ENCODE assay signal across 8 cellular contexts in the genomic region with DNA sequence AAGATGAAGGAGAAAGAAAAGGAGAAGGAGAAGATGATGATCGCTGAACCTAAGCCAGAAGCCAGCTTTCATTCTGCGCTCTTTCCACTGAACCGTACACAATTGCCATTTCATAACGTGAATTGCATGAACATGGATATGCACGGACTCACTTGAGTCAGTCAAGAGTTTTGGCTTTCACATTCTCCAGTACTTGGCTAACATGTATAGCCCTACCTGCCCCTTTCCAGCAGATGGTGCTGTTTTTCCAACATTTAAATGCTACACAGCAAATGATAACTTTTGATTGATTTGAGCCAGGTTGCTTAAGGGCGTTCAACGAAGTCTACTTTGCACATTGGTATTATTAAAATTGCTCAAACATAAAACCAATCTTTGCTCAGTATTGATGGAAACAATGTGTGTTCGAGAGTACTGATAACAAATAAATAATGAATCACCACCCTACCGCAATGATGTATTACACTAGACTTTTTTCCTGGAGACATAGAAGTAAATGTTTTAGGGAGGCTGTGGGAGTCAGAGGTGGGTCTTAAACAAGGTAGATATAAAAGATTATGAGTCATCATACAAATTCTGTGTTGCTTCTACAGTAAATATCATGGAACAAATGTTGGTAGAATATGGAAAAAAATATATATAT.
A peak's percentile ranks its signal among the peaks of the same experiment; 100 is the strongest.
DNase-seq lines count a peak whose midpoint lies in the region; ATAC-seq, FAIRE-seq and TF ChIP-seq lines count a peak whose summit lies in the region.

No MANE protein-coding gene starts in this region.

- H3K9me3 ChIP-seq in RWPE2 (ENCODE audit: severe bottlenecking) = no peaks in the 10 kb centered on the region
- H3K9me3 ChIP-seq in mucosa of descending colon = no peaks in the 10 kb centered on the region

- TF ChIP-seq CTCF in GM06990 (IDR thresholded peaks at IDR 0.05; ENCODE audit: insufficient read depth, low read length, poor library complexity, severe bottlenecking) (peak; percentile 74), RWPE2 (IDR thresholded peaks at IDR 0.05; ENCODE audit: poor library complexity, severe bottlenecking) (peak; percentile 89), epithelial cell of proximal tubule (conservative IDR thresholded peaks at IDR 0.05; ENCODE audit: low read depth, low read length) (peak; percentile 90), mucosa of descending colon (IDR thresholded peaks at IDR 0.05) (no peak)

- peak overlapping the region; percentile 53 for H3K27ac ChIP-seq in RWPE2 (ENCODE audit: poor library complexity, severe bottlenecking)

- ATAC-seq in RWPE2 (ENCODE audit: low read depth) (peak; percentile 92), mucosa of descending colon (peak; percentile 75)

- H3K4me1 ChIP-seq in RWPE2 (ENCODE audit: insufficient read depth, poor library complexity, severe bottlenecking) (peaks cover 7% of the 10 kb centered on the region), mucosa of descending colon (ENCODE audit: low read depth) (no peaks in the 10 kb centered on the region)

- DNase-seq in ACHN (peak; percentile 69), GM06990 (ENCODE audit: extremely low read depth, insufficient read length) (peak; percentile 10), HCEC 1CT (peak; percentile 85), LoVo (ENCODE audit: low spot score) (peak; percentile 69), RWPE2 (ENCODE audit: low spot score) (no peak), epithelial cell of proximal tubule (ENCODE audit: low read depth) (peak; percentile 41), mucosa of descending colon (peak in 1 of 3 donors; percentile 52), GM12892 (ENCODE audit: insufficient read length) (no peak)

- in situ Hi-C loops in ACHN (cut with HindIII; ENCODE audit: low pct_ligation_motif_present, low pct_unique_long_range_greater_than_20kb, low sequenced_read_pairs) = no loop called here

- intact Hi-C loops in mucosa of descending colon (cut with DNase I, micrococcal nuclease) = no loop called here

- H3K36me3 ChIP-seq in GM06990 (ENCODE audit: control insufficient read depth, insufficient read depth, low read length) (no peaks in the 10 kb centered on the region), RWPE2 (ENCODE audit: low read depth) (no peaks in the 10 kb centered on the region), mucosa of descending colon (ENCODE audit: low read depth) (no peaks in the 10 kb centered on the region)

- no peak for FAIRE-seq in GM12892 (lab: Jason Lieb, UNC)

- TF ChIP-seq POLR2A in GM12892 (IDR thresholded peaks at IDR 0.05; ENCODE audit: low read depth, low read length) = no peak

- H3K4me3 ChIP-seq in GM06990 (replicated peaks; ENCODE audit: low read depth, low read length) (no peak overlapping the region), RWPE2 (ENCODE audit: severe bottlenecking) (no peak overlapping the region), epithelial cell of proximal tubule (ENCODE audit: low read depth, low read length) (no peak overlapping the region), mucosa of descending colon (no peak overlapping the region)

- H3K27me3 ChIP-seq in GM06990 (replicated peaks; ENCODE audit: control insufficient read depth, insufficient read depth, low read length) = no peaks in the 10 kb centered on the region
- H3K27me3 ChIP-seq in RWPE2 (ENCODE audit: insufficient read depth, poor library complexity, severe bottlenecking) = no peaks in the 10 kb centered on the region

Comparison
In these comparisons a context has a peak if more than half of its experiments do, and no peak if none do; other contexts are left out.
1. DNase-seq: peak in ACHN (single experiment), GM06990 (single experiment), HCEC 1CT (single experiment), LoVo (single experiment) and epithelial cell of proximal tubule (single experiment); none in RWPE2 (single experiment) and GM12892 (single experiment).